Comparison of ENCODE assay signal across 8 cellular contexts in the genomic region with DNA sequence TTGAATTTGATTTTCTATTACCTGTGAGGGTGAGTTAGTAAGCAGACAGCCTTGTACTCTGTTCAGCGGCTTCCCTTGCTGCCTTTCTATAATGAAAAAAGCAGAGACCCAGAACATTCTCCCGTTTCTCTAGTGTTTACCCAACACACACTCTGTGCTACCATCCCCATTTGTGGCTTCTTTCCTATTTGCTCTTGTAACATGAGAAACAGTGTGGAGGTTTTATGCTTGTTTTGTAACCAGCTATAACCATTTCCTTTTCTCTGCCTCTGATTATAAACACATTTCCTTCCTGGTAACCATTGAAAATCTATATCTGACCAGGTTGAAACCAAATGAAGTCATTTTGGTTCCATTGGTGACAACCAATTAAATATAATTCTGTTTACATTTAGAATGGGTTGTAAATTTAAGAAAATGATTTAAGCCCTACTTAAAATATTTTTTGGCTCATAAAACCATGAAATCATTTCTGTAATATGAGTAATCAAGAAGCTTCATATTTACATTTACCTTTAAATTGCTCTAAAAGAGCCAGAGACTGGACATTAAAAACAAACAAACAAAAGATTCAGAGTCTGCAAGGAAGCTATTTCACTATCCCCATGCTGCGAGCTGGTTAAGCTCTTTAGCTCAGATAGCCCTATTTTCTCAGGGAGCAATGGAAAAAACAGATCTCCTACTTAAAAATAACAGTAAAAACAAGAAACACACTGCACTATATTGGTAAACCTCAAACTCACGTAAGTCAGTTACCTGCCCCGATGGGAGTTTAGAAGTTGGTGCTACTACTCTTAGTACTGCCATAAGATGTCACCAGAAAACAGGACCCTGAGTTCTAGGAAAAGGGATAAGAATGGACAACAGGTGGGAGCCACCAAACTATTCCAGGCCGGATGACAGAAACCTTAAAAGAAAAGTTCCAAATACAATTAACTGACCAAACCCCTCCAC.
DNase-seq lines count a peak whose midpoint lies in the region; FAIRE-seq and TF ChIP-seq lines count a peak whose summit lies in the region.

No MANE protein-coding gene starts in this region.

- no peak overlapping the region for H3K27ac ChIP-seq in GM23248

- H3K4me1 ChIP-seq in GM23248 (ENCODE audit: insufficient read depth): peaks cover 28% of the 10 kb centered on the region

- no peak overlapping the region for H3K4me3 ChIP-seq in GM23248

- peaks cover 45% of the 10 kb centered on the region for H3K4me1 Mint-ChIP-seq in type B pancreatic cell (ENCODE audit: unreplicated experiment)

- FAIRE-seq in urothelium cell line (lab: Jason Lieb, UNC): no peak

- H3K9ac ChIP-seq in GM23248: no peak overlapping the region

- H3K9me3 Mint-ChIP-seq in type B pancreatic cell: peaks cover 5% of the 10 kb centered on the region

- H3F3A ChIP-seq in GM23248 (ENCODE audit: insufficient read depth): peaks cover 19% of the 10 kb centered on the region

- no peaks in the 10 kb centered on the region for H4K20me1 ChIP-seq in GM23248 (ENCODE audit: insufficient read depth)

- no peaks in the 10 kb centered on the region for H3K27me3 Mint-ChIP-seq in type B pancreatic cell

- H3K36me3 Mint-ChIP-seq in type B pancreatic cell: no peaks in the 10 kb centered on the region

- peak overlapping the region; percentile 10 for H3K4me2 ChIP-seq in GM23248 (ENCODE audit: unreplicated experiment)

- no peaks in the 10 kb centered on the region for H3K27me3 ChIP-seq in GM23248 (replicated peaks; ENCODE audit: insufficient read depth)

- peak overlapping the region; percentile 53 for H3K4me3 Mint-ChIP-seq in type B pancreatic cell

- no peaks in the 10 kb centered on the region for H3K9me2 ChIP-seq in GM23248 (ENCODE audit: insufficient read depth)

- DNase-seq in AG09319 (ENCODE audit: extremely low read depth, low read depth) (peak; percentile 44), GM23248 (peak; percentile 27), NCI-H510A treated with DMSO at 0.1 percent for 48 hours (lab: John Stamatoyannopoulos, UW) (peak; percentile 96), fibroblast of the conjunctiva (ENCODE audit: low read depth) (peak; percentile 37), type B pancreatic cell (ENCODE audit: extremely low spot score, unreplicated experiment) (no peak), urothelium cell line (ENCODE audit: low spot score) (no peak), GM19238 (ENCODE audit: insufficient read length, low spot score) (no peak)
- no peak for DNase-seq in activated CD4-positive, CD25-positive, alpha-beta regulatory T cell treated with anti-CD3 and anti-CD28 coated beads, Interleukin-2, amount 50 U/mL, for 72 hours

- TF ChIP-seq CTCF in AG09319 (IDR thresholded peaks at IDR 0.05; ENCODE audit: low read depth, low read length): no peak
- no peak for TF ChIP-seq CTCF in type B pancreatic cell (conservative IDR thresholded peaks at IDR 0.05)

- no peaks in the 10 kb centered on the region for H3K9me3 ChIP-seq in GM23248 (ENCODE audit: low read depth)

- peak overlapping the region; percentile 68 for H2AFZ ChIP-seq in GM23248

- 82 to 86% methylated on average over 6 of the region's 6 CpGs for WGBS in GM23248 (ENCODE audit: low coverage in 1 of 2, low lambda C conversion rate in 2 of 2, missing lambda C conversion rate in 2 of 2), 2 experiments

- H3K36me3 ChIP-seq in GM23248 (ENCODE audit: low read depth): no peaks in the 10 kb centered on the region

- in situ Hi-C loops in GM23248 (cut with MboI): no loop called here

- peak overlapping the region; percentile 72 for H3K27ac Mint-ChIP-seq in type B pancreatic cell

- no peaks in the 10 kb centered on the region for H3K79me2 ChIP-seq in GM23248 (ENCODE audit: insufficient read depth)

Comparison
In these comparisons a context has a peak if more than half of its experiments do, and no peak if none do; other contexts are left out.
1. DNase-seq: peak in AG09319 (single experiment), GM23248 (single experiment), NCI-H510A treated with DMSO at 0.1 percent for 48 hours (single experiment) and fibroblast of the conjunctiva (single experiment); none in type B pancreatic cell (single experiment), urothelium cell line (single experiment), GM19238 (single experiment) and activated CD4-positive, CD25-positive, alpha-beta regulatory T cell treated with anti-CD3 and anti-CD28 coated beads, Interleukin-2, amount 50 U/mL, for 72 hours (single experiment).